In genomic region chr21:43866659-43867331, GRCh38 we compare ENCODE assay signal across 8 cellular contexts. TPM values are rescaled to one million over a fixed set of nuclear protein-coding genes. Genes with fewer than 3 reads are reported as not detected.
DNase-seq lines count a peak whose midpoint lies in the region; ATAC-seq and TF ChIP-seq lines count a peak whose summit lies in the region.

No MANE protein-coding gene starts in this region.

- H2AFZ ChIP-seq in osteoblast (ENCODE audit: low read length): no peak overlapping the region

- TF ChIP-seq CTCF in AG10803 (conservative IDR thresholded peaks at IDR 0.05; ENCODE audit: low read length): no peak
- no peak for TF ChIP-seq CTCF in HFFc6 (IDR thresholded peaks at IDR 0.05)
- TF ChIP-seq CTCF in osteoblast (IDR thresholded peaks at IDR 0.05; ENCODE audit: extremely low read depth, low read depth, low read length): no peak

- H3K4me3 ChIP-seq in AG10803 (ENCODE audit: low read length) (peak overlapping the region; percentile 67), osteoblast (ENCODE audit: insufficient read depth, low read length) (peak overlapping the region; percentile 80)

- peaks cover 55% of the 10 kb centered on the region for H3K79me2 ChIP-seq in osteoblast (ENCODE audit: insufficient read depth, low read length)

- peak overlapping the region; percentile 79 for H3K27ac Mint-ChIP-seq in HFFc6

- no peak for DNase-seq in AG10803 (ENCODE audit: low read depth)
- DNase-seq in HFFc6: no peak
- DNase-seq in activated CD4-positive, alpha-beta T cell treated with anti-CD3 and anti-CD28 coated beads, Interleukin-2, amount 50 U/mL, for 24 hours (ENCODE audit: low read depth in 1 of 2, low spot score in 1 of 2): peak; percentile 33 to 51
- no peak for DNase-seq in epithelial cell of prostate (ENCODE audit: low read depth, low spot score)
- DNase-seq in osteoblast (ENCODE audit: insufficient read length, low spot score, missing footprints): peak; percentile 93
- no peak for DNase-seq in hippocampal formation (lab: John Stamatoyannopoulos, UW)
- DNase-seq in effector CD8-positive, alpha-beta T cell (lab: John Stamatoyannopoulos, UW): no peak

- ATAC-seq in HG03565 (IDR thresholded peaks at IDR 0.05; ENCODE audit: unreplicated experiment): no peak

- H3K4me2 ChIP-seq in osteoblast (ENCODE audit: insufficient read depth, low read length): peak overlapping the region; percentile 69

- peaks cover 21% of the 10 kb centered on the region for H3K36me3 Mint-ChIP-seq in HFFc6 (ENCODE audit: low read depth)

- peaks cover 6% of the 10 kb centered on the region; the same call in 1 of the 2 replicates for H3K27me3 Mint-ChIP-seq in HFFc6 (ENCODE audit: insufficient read depth)

- H3K4me3 Mint-ChIP-seq in HFFc6: peak overlapping the region; percentile 90

- H4K20me1 ChIP-seq in osteoblast (ENCODE audit: insufficient read depth, low read length): peaks cover 50% of the 10 kb centered on the region

- H3K36me3 ChIP-seq in osteoblast (ENCODE audit: insufficient read depth, low read length): peaks cover 7% of the 10 kb centered on the region

- H3K27me3 ChIP-seq in osteoblast (ENCODE audit: insufficient read depth, low read length): no peaks in the 10 kb centered on the region

- H3K9me3 Mint-ChIP-seq in HFFc6: no peaks in the 10 kb centered on the region

- H3K4me1 ChIP-seq in osteoblast (ENCODE audit: insufficient read depth, low read length): peaks cover 7% of the 10 kb centered on the region

- H3K4me1 Mint-ChIP-seq in HFFc6 (ENCODE audit: low read depth): peaks cover 31% of the 10 kb centered on the region

- H3K9me3 ChIP-seq in osteoblast (ENCODE audit: low read depth, low read length): no peaks in the 10 kb centered on the region

- H3K27ac ChIP-seq in epithelial cell of prostate (peak overlapping the region; percentile 81), osteoblast (ENCODE audit: low read depth, low read length) (peak overlapping the region; percentile 22)

RNA-seq across cellular contexts. Expression of gene AGPAT3, which starts 1.8 kb away (rescaled TPM):
- total RNA-seq in HFFc6 (2021; fragmentation: NEBNext Ultra II Directional; extraction: Animal tissue kit (Norgen Biotek cat#: 25700)): 100 to 1,000 TPM in 2 of 6 experiments, 10 to 100 TPM in 4; 94.6 to 114 (median 97.8) TPM
- 37.4 and 47.4 TPM in 2 replicates for total RNA-seq in osteoblast

Comparison
In these comparisons a context has a peak if more than half of its experiments do, and no peak if none do; other contexts are left out.
1. DNase-seq: peak in activated CD4-positive, alpha-beta T cell treated with anti-CD3 and anti-CD28 coated beads, Interleukin-2, amount 50 U/mL, for 24 hours (2 of 2) and osteoblast (single experiment); none in AG10803 (single experiment), HFFc6 (single experiment), epithelial cell of prostate (single experiment), hippocampal formation (0 of 2) and effector CD8-positive, alpha-beta T cell (single experiment).